Comparison of ENCODE assay signal across 8 cellular contexts in genomic region chr22:46355369-46355995, GRCh38. TPM values are rescaled to one million over a fixed set of nuclear protein-coding genes. Genes with fewer than 3 reads are reported as not detected.
DNase-seq lines count a peak whose midpoint lies in the region; ATAC-seq and TF ChIP-seq lines count a peak whose summit lies in the region.

No MANE protein-coding gene starts in this region.

- peaks cover 0 to 11% (median 0%) of the 10 kb centered on the region in 4 donors for H3K4me1 ChIP-seq in upper lobe of left lung

- peaks cover 48% of the 10 kb centered on the region for H3K36me3 Mint-ChIP-seq in activated T-helper 17 cell treated with anti-CD3 and anti-CD28 coated beads, Interleukin-2, amount 50 U/mL, for 72 hours (ENCODE audit: low read depth)

- no peak overlapping the region for H3K4me3 ChIP-seq in AG04449 (ENCODE audit: low read depth, low read length)
- H3K4me3 ChIP-seq in fibroblast of the aortic adventitia (ENCODE audit: low read depth, low read length): no peak overlapping the region
- no peak overlapping the region for H3K4me3 ChIP-seq in upper lobe of left lung

- ATAC-seq in activated T-helper 17 cell treated with anti-CD3 and anti-CD28 coated beads, Interleukin-2, amount 50 U/mL, for 72 hours (replicated peaks): peak; percentile 56
- ATAC-seq in upper lobe of left lung (ENCODE audit: low FRiP score in 2 of 2) (peak; percentile 19 to 46), HG03342 (IDR thresholded peaks at IDR 0.05; ENCODE audit: unreplicated experiment) (no peak)

- POLR2A ChIA-PET in AG04449 (lab: Yijun Ruan, JAX): interaction anchor here (1.1 kb wide), 1 partner anchor 192 kb away, joined by 3 read pairs; no protein-coding TSS in a partner anchor

- H3K36me3 ChIP-seq in upper lobe of left lung: peaks cover 18 to 95% (median 72%) of the 10 kb centered on the region in 4 donors

- CTCF ChIA-PET in AG04449 (lab: Yijun Ruan, JAX): interaction anchor here (0.9 to 4.3 kb wide), 12 partner anchors 11 to 342 kb away, joined by 3 to 53 read pairs (median 8); no protein-coding TSS in a partner anchor

- TF ChIP-seq CTCF in AG04449 (IDR thresholded peaks at IDR 0.05; ENCODE audit: insufficient read depth, low read length, missing control alignments) (peak; percentile 85), GM13977 (IDR thresholded peaks at IDR 0.05; ENCODE audit: extremely low read depth, insufficient read depth, missing control alignments) (peak; percentile 73), fibroblast of the aortic adventitia (IDR thresholded peaks at IDR 0.05; ENCODE audit: insufficient read depth, low read length) (peak; percentile 77), upper lobe of left lung (IDR thresholded peaks at IDR 0.05) (peak; percentile 59 to 84 (median 70))

- no peaks in the 10 kb centered on the region for H3K9me3 Mint-ChIP-seq in activated T-helper 17 cell treated with anti-CD3 and anti-CD28 coated beads, Interleukin-2, amount 50 U/mL, for 72 hours

- no peak overlapping the region for H3K4me3 Mint-ChIP-seq in activated T-helper 17 cell treated with anti-CD3 and anti-CD28 coated beads, Interleukin-2, amount 50 U/mL, for 72 hours

- H3K4me1 Mint-ChIP-seq in activated T-helper 17 cell treated with anti-CD3 and anti-CD28 coated beads, Interleukin-2, amount 50 U/mL, for 72 hours: no peaks in the 10 kb centered on the region

- no peaks in the 10 kb centered on the region for H3K27me3 Mint-ChIP-seq in activated T-helper 17 cell treated with anti-CD3 and anti-CD28 coated beads, Interleukin-2, amount 50 U/mL, for 72 hours

- no peak for TF ChIP-seq EP300 in upper lobe of left lung (IDR thresholded peaks at IDR 0.05)

- in situ Hi-C loops in GM13977 (cut with MboI; ENCODE audit: low pct_unique_long_range_greater_than_20kb, low sequenced_read_pairs, unreplicated experiment): no loop called here

- no peaks in the 10 kb centered on the region for H3K9me3 ChIP-seq in upper lobe of left lung

- 56 to 73% methylated on average over 4 to 14 of the region's 22 CpGs for WGBS in upper lobe of left lung, 2 donors

- DNase-seq in AG04449 (ENCODE audit: low read depth, low spot score) (no peak), GM13977 (ENCODE audit: low spot score) (peak; percentile 84), OCI-M1 (lab: John Stamatoyannopoulos, UW) (peak; percentile 65), fibroblast of the aortic adventitia (ENCODE audit: low read depth) (peak; percentile 60), occipital lobe (lab: John Stamatoyannopoulos, UW) (peak; percentile 24), upper lobe of left lung (peak; percentile 56 to 60)

- H3K27ac Mint-ChIP-seq in activated T-helper 17 cell treated with anti-CD3 and anti-CD28 coated beads, Interleukin-2, amount 50 U/mL, for 72 hours: no peak overlapping the region

- H3K27ac ChIP-seq in upper lobe of left lung: peak overlapping the region in 1 of 4 donors; percentile 25

- TF ChIP-seq POLR2A in upper lobe of left lung (IDR thresholded peaks at IDR 0.05): no peak

- H3K27me3 ChIP-seq in upper lobe of left lung: no peaks in the 10 kb centered on the region

RNA-seq across cellular contexts. Expression of gene TRMU, which starts 20.0 kb away (rescaled TPM):
- 10 to 100 TPM; 92.0 to 92.2 TPM for total RNA-seq in activated T-helper 17 cell treated with anti-CD3 and anti-CD28 coated beads, Interleukin-2, amount 50 U/mL, for 72 hours
- 15.8 and 23.1 TPM in 2 replicates for total RNA-seq in fibroblast of the aortic adventitia (ENCODE audit: low replicate concordance)
- total RNA-seq in occipital lobe: 19.0 TPM
- 10 to 100 TPM; 30.7 to 77.5 (median 35.8) TPM for total RNA-seq in upper lobe of left lung

RNA-seq across cellular contexts. Expression of gene GTSE1, which starts 58.8 kb away (rescaled TPM):
- 10 to 100 TPM; 36.9 to 62.1 TPM for total RNA-seq in activated T-helper 17 cell treated with anti-CD3 and anti-CD28 coated beads, Interleukin-2, amount 50 U/mL, for 72 hours
- 1.3 and 13.4 TPM in 2 replicates for total RNA-seq in fibroblast of the aortic adventitia (ENCODE audit: low replicate concordance)
- 1.1 TPM for total RNA-seq in occipital lobe
- 1 to 10 TPM in 3 of 6 donors, under 1 TPM in 2, not detected in 1; 0.30 to 4.4 (median 1.4) TPM for total RNA-seq in upper lobe of left lung
